9 cellular contexts compared by ENCODE assay signal in genomic region chr10:100519321-100520051, GRCh38. TPM values are rescaled to one million over a fixed set of nuclear protein-coding genes. Genes with fewer than 3 reads are reported as not detected.
A peak's percentile ranks its signal among the peaks of the same experiment; 100 is the strongest.
DNase-seq lines count a peak whose midpoint lies in the region; ATAC-seq, FAIRE-seq and TF ChIP-seq lines count a peak whose summit lies in the region.
"Had no signal": no experiment of that assay in that cellular context is flagged by ENCODE, and none has a peak within 500 bp of the region (broad histone marks: within the 10 kb centered on the region; RNA-seq: fewer than 3 reads in every experiment).

SEC31B (minus strand) TSS chr10:100519861; CDS start chr10:100516952, 2,909 bp downstream.

- H3K4me3 ChIP-seq in HepG2 (replicated peaks in 1 of 3; ENCODE audit: insufficient read depth in 1 of 3, low read depth in 2 of 3, low read length in 3 of 3), result peak within 1 kb of the TSS; percentile 41 to 78 (median 60); a peak in 5 of 6 replicates
- peak within 1 kb of the TSS; percentile 54 to 61 (median 60) for H3K4me3 ChIP-seq in subcutaneous abdominal adipose tissue (ENCODE audit: low read depth in 1 of 5, low read length in 5 of 5)
- H3K4me3 ChIP-seq: SK-N-MC had no signal

- H3K4me1 Mint-ChIP-seq in activated CD4-positive, alpha-beta T cell treated with anti-CD3 and anti-CD28 coated beads for 36 hours, result peaks cover 13% of the 10 kb centered on the region

- peak; percentile 20 for ATAC-seq in activated CD4-positive, alpha-beta T cell treated with anti-CD3 and anti-CD28 coated beads for 36 hours
- ATAC-seq in HepG2 (peak; percentile 97), HG03045 (IDR thresholded peaks at IDR 0.05; ENCODE audit: unreplicated experiment) (no peak), HG03280 (IDR thresholded peaks at IDR 0.05; ENCODE audit: unreplicated experiment) (no peak)

- no peaks in the 10 kb centered on the region for H3K27me3 Mint-ChIP-seq in activated CD4-positive, alpha-beta T cell treated with anti-CD3 and anti-CD28 coated beads for 36 hours

- H3K36me3 ChIP-seq in HepG2 (replicated peaks in 1 of 2; ENCODE audit: control insufficient read depth in 1 of 2, insufficient read depth in 2 of 2, low read length in 2 of 2), result peaks cover 3 to 13% of the 10 kb centered on the region in 2 experiments; a peak in 3 of 5 replicates
- H3K36me3 ChIP-seq in subcutaneous abdominal adipose tissue (ENCODE audit: control insufficient read depth in 5 of 5, insufficient read depth in 5 of 5, low read length in 5 of 5), result peaks cover 3 to 30% (median 19%) of the 10 kb centered on the region in 5 donors

- no peak for TF ChIP-seq RAD21 in HepG2 (CRISPR knock-in tag; IDR thresholded peaks at IDR 0.05)

- H3K79me2 ChIP-seq in HepG2 (ENCODE audit: insufficient read depth, low read length), result no peaks in the 10 kb centered on the region

- in situ Hi-C loops in HepG2 (cut with HindIII; ENCODE audit: extremely low pct_ligation_motif_present, low pct_unique_long_range_greater_than_20kb), result no loop called here

- intact Hi-C loops in activated CD4-positive, alpha-beta T cell treated with anti-CD3 and anti-CD28 coated beads for 36 hours (cut with DNase I, micrococcal nuclease), result no loop called here
- intact Hi-C loops in HepG2 (cut with micrococcal nuclease; ENCODE audit: unreplicated experiment), result loop anchor here (2.0 to 5.0 kb wide), 2 partner anchors 37 to 359 kb away; no protein-coding TSS in a partner anchor

- no peak for DNase-seq in activated CD4-positive, alpha-beta T cell treated with anti-CD3 and anti-CD28 coated beads for 36 hours
- DNase-seq in activated CD4-positive, alpha-beta T cell treated with anti-CD3 and anti-CD28 coated beads, Interleukin-2, amount 50 U/mL, for 4 hours, result no peak
- peak; percentile 61 for DNase-seq in cerebellum (ENCODE audit: low spot score)
- peak; percentile 50 for DNase-seq in HepG2 (ENCODE audit: low spot score)
- DNase-seq in stimulated activated CD4-positive, alpha-beta T cell treated with anti-CD3 and anti-CD28 coated beads, Interleukin-1b, Interleukin-23, amount 100 ng/mL, for 48 hours, result no peak

- H3K27ac Mint-ChIP-seq in activated CD4-positive, alpha-beta T cell treated with anti-CD3 and anti-CD28 coated beads for 36 hours, result peak within 1 kb of the TSS; percentile 47

- no peaks in the 10 kb centered on the region for H3K27me3 ChIP-seq in HepG2 (ENCODE audit: control insufficient read depth in 1 of 2, insufficient read depth in 2 of 2, low read length in 2 of 2)
- H3K27me3 ChIP-seq in subcutaneous abdominal adipose tissue (ENCODE audit: control insufficient read depth in 5 of 5, insufficient read depth in 4 of 5, low read length in 5 of 5), result no peaks in the 10 kb centered on the region

- no peak within 1 kb of the TSS for H2AFZ ChIP-seq in HepG2 (ENCODE audit: low read length)

- 9% methylated on average over 22 of the region's 72 CpGs for WGBS in HepG2 (ENCODE audit: low lambda C conversion rate)

- TF ChIP-seq CTCF in HepG2 (CRISPR knock-in tag; IDR thresholded peaks at IDR 0.05), result peak; percentile 89

- POLR2A ChIA-PET in activated CD4-positive, alpha-beta T cell treated with anti-CD3 and anti-CD28 coated beads for 36 hours (lab: Charles Lee), result interaction anchor here (0.6 to 0.9 kb wide), 3 partner anchors 11 to 522 kb away, joined by 3 to 4 read pairs (median 3); no protein-coding TSS in a partner anchor
- POLR2A ChIA-PET in HepG2 (lab: Yijun Ruan, JAX), result interaction anchor here (0.6 to 1.7 kb wide), 6 partner anchors 11 to 359 kb away, joined by 3 to 13 read pairs (median 4); partner anchors contain the start of genes HIF1AN, NDUFB8 and SCD

- H3K4me1 ChIP-seq in HepG2 (ENCODE audit: insufficient read depth, low read length) (peaks cover 14% of the 10 kb centered on the region), subcutaneous abdominal adipose tissue (ENCODE audit: control insufficient read depth in 5 of 5, insufficient read depth in 5 of 5, low read length in 5 of 5) (peaks cover 0 to 36% (median 17%) of the 10 kb centered on the region in 5 donors)

- H3K27ac ChIP-seq in HepG2 (ENCODE audit: extremely low read length, insufficient read depth, low read length) (no peak within 1 kb of the TSS), subcutaneous abdominal adipose tissue (ENCODE audit: low read depth, low read length) (no peak within 1 kb of the TSS)
- H3K27ac ChIP-seq: SK-N-MC had no signal

- no peak for FAIRE-seq in HepG2 (lab: Jason Lieb, UNC)

- TF ChIP-seq EP300 in HepG2 (IDR thresholded peaks at IDR 0.05; ENCODE audit: low read depth in 2 of 2, low read length in 2 of 2) (no peak), HepG2 (CRISPR knock-in tag; IDR thresholded peaks at IDR 0.05; ENCODE audit: borderline replicate concordance) (no peak)

- CTCF ChIA-PET in activated CD4-positive, alpha-beta T cell treated with anti-CD3 and anti-CD28 coated beads for 36 hours (lab: Charles Lee), result interaction anchor here (0.6 to 9.6 kb wide), 30 partner anchors 9 to 978 kb away, joined by 3 to 96 read pairs (median 6); partner anchors contain the start of genes HIF1AN, NDUFB8 and SCD
- CTCF ChIA-PET in HepG2 (lab: Yijun Ruan, JAX; ENCODE audit: low intra/inter-chr PET ratio, low total read pairs), result interaction anchor here (1.3 to 3.4 kb wide), 4 partner anchors 37 to 215 kb away, joined by 3 to 32 read pairs (median 10); no protein-coding TSS in a partner anchor

- H4K20me1 ChIP-seq in HepG2 (ENCODE audit: insufficient read depth, low read length), result no peaks in the 10 kb centered on the region

- H3K4me2 ChIP-seq in HepG2 (ENCODE audit: low read depth, low read length), result peak within 1 kb of the TSS; percentile 86

- no peak within 1 kb of the TSS for H3K4me3 Mint-ChIP-seq in activated CD4-positive, alpha-beta T cell treated with anti-CD3 and anti-CD28 coated beads for 36 hours

- no TSS peak for BruUV-seq in HepG2 (replicated peaks; lab: Mats Ljungman, UMichigan)

- no peak for TF ChIP-seq POLR2A in HepG2 (IDR thresholded peaks at IDR 0.05; ENCODE audit: insufficient read depth in 1 of 2, low read depth in 2 of 2, low read length in 2 of 2)

- H3K9ac ChIP-seq in HepG2 (ENCODE audit: insufficient read depth, low read depth, low read length), result peak within 1 kb of the TSS; percentile 55
- H3K9ac ChIP-seq in subcutaneous abdominal adipose tissue (ENCODE audit: low read length in 5 of 5), result peak within 1 kb of the TSS in 4 of 5 donors; percentile 58 to 72 (median 64)

- H3K9me3 ChIP-seq in HepG2 (ENCODE audit: low read length), result no peaks in the 10 kb centered on the region
- no peaks in the 10 kb centered on the region for H3K9me3 ChIP-seq in subcutaneous abdominal adipose tissue (ENCODE audit: control insufficient read depth in 5 of 5, low read length in 5 of 5)

- no peaks in the 10 kb centered on the region for H3K9me3 Mint-ChIP-seq in activated CD4-positive, alpha-beta T cell treated with anti-CD3 and anti-CD28 coated beads for 36 hours (ENCODE audit: low read depth)

- H3K36me3 Mint-ChIP-seq in activated CD4-positive, alpha-beta T cell treated with anti-CD3 and anti-CD28 coated beads for 36 hours (ENCODE audit: low read depth), result peaks cover 30% of the 10 kb centered on the region

TF ChIP-seq in HepG2, 621 proteins besides CTCF, POLR2A, EP300 and RAD21 (continues in another document):
- TF ChIP-seq KLF11 (CRISPR knock-in tag; IDR thresholded peaks at IDR 0.05) (no peak), ZNF891 (CRISPR knock-in tag; IDR thresholded peaks at IDR 0.05) (no peak), ZFAT (CRISPR knock-in tag; conservative IDR thresholded peaks at IDR 0.05) (no peak), SCMH1 (CRISPR knock-in tag; IDR thresholded peaks at IDR 0.05; ENCODE audit: borderline replicate concordance) (no peak), MED1 (CRISPR knock-in tag; IDR thresholded peaks at IDR 0.05) (no peak), TMF1 (CRISPR knock-in tag; IDR thresholded peaks at IDR 0.05; ENCODE audit: low read depth) (no peak), AGO1 (IDR thresholded peaks at IDR 0.05; ENCODE audit: low read depth, low read length, poor library complexity, severe bottlenecking) (peak; percentile 54), GPBP1L1 (CRISPR knock-in tag; IDR thresholded peaks at IDR 0.05) (no peak)

RNA-seq across cellular contexts. Expression of gene SEC31B, which starts in this region (rescaled TPM):
- 10 to 100 TPM; 36.0 to 36.7 TPM for total RNA-seq in activated CD4-positive, alpha-beta T cell treated with anti-CD3 and anti-CD28 coated beads for 36 hours
- total RNA-seq in cerebellum, result 10.8 TPM
- 0.56 and 2.0 TPM in 2 replicates for total RNA-seq in HepG2 (2016; rRNA removed; fragmentation: Illumina TruSeq; extraction: Trizol)
- total RNA-seq in HepG2 (2016; cell fraction: cytosol; rRNA removed; fragmentation: Illumina TruSeq; extraction: Trizol; ENCODE audit: low read depth), result 0.10 and 0.35 TPM in 2 replicates
- 0.28 and 2.1 TPM in 2 replicates for total RNA-seq in HepG2 (2016; cell fraction: insoluble cytoplasmic fraction; rRNA removed; fragmentation: Illumina TruSeq; extraction: Trizol)
- 0.41 and 0.43 TPM in 2 replicates for total RNA-seq in HepG2 (2016; cell fraction: membrane; rRNA removed; fragmentation: Illumina TruSeq; extraction: Trizol)
- 3.6 and 4.9 TPM in 2 replicates for total RNA-seq in HepG2 (2016; cell fraction: nucleus; rRNA removed; fragmentation: Illumina TruSeq; extraction: Trizol)
- polyA plus RNA-seq in HepG2 (2011; rRNA removed), result 8.3 and 9.0 TPM in 2 replicates
- polyA plus RNA-seq in HepG2 (2011; cell fraction: cytosol; rRNA removed), result 1.0 and 1.1 TPM in 2 replicates
- polyA plus RNA-seq in HepG2 (2011; cell fraction: nucleus; rRNA removed), result 61.2 and 63.8 TPM in 2 replicates
- polyA plus RNA-seq in HepG2 (2012), result 4.3 and 7.1 TPM in 2 replicates
- 0.03 and 0.17 TPM in 2 replicates for polyA plus RNA-seq in HepG2 (2016; cell fraction: cytosol; fragmentation: Illumina TruSeq; extraction: Trizol; ENCODE audit: low read depth)
- polyA plus RNA-seq in HepG2 (2016; cell fraction: insoluble cytoplasmic fraction; fragmentation: Illumina TruSeq; extraction: Trizol; ENCODE audit: low read depth), result 0.17 and 0.28 TPM in 2 replicates
- 0.06 TPM in 1 of 2 replicates, not detected in the other for polyA plus RNA-seq in HepG2 (2016; cell fraction: membrane; fragmentation: Illumina TruSeq; extraction: Trizol; ENCODE audit: low read depth)
- polyA plus RNA-seq in HepG2 (2016; cell fraction: nucleus; fragmentation: Illumina TruSeq; extraction: Trizol; ENCODE audit: insufficient read depth, low read depth), result 12.1 and 14.5 TPM in 2 replicates
- 5.4 and 6.4 TPM in 2 replicates for polyA minus RNA-seq in HepG2 (2011; rRNA and poly(A)+ RNA removed; ENCODE audit: low replicate concordance)
- polyA minus RNA-seq in HepG2 (2011; cell fraction: cytosol; rRNA and poly(A)+ RNA removed), result not detected in 2 replicates
- polyA minus RNA-seq in HepG2 (2011; cell fraction: nucleus; rRNA and poly(A)+ RNA removed), result 16.1 and 18.5 TPM in 2 replicates

Comparison
In these comparisons a context has a peak if more than half of its experiments do, and no peak if none do; other contexts are left out.
1. ATAC-seq: peak in activated CD4-positive, alpha-beta T cell treated with anti-CD3 and anti-CD28 coated beads for 36 hours (single experiment) and HepG2 (single experiment); none in HG03045 (single experiment) and HG03280 (single experiment).
2. DNase-seq: peak in cerebellum (single experiment) and HepG2 (single experiment); none in activated CD4-positive, alpha-beta T cell treated with anti-CD3 and anti-CD28 coated beads for 36 hours (single experiment), activated CD4-positive, alpha-beta T cell treated with anti-CD3 and anti-CD28 coated beads, Interleukin-2, amount 50 U/mL, for 4 hours (0 of 2) and stimulated activated CD4-positive, alpha-beta T cell treated with anti-CD3 and anti-CD28 coated beads, Interleukin-1b, Interleukin-23, amount 100 ng/mL, for 48 hours (single experiment).